In genomic region chr14:73491977-73492552, GRCh38 we compare ENCODE assay signal across 8 cellular contexts. TPM values are rescaled to one million over a fixed set of nuclear protein-coding genes. Genes with fewer than 3 reads are reported as not detected.
DNase-seq lines count a peak whose midpoint lies in the region; ATAC-seq, FAIRE-seq and TF ChIP-seq lines count a peak whose summit lies in the region.

No MANE protein-coding gene starts in this region.

- peak overlapping the region; percentile 84; the same call in 1 of the 2 replicates for H2BK12ac ChIP-seq in H1 (ENCODE audit: low read depth, low read length)

- H2BK15ac ChIP-seq in H1 (ENCODE audit: low read length) = peak overlapping the region; percentile 67; the same call in 1 of the 2 replicates

- peaks cover 25% of the 10 kb centered on the region for H3K36me3 Mint-ChIP-seq in CD4-positive, CD25-positive, alpha-beta regulatory T cell
- H3K36me3 Mint-ChIP-seq in neural progenitor cell = peaks cover 25% of the 10 kb centered on the region

- peak overlapping the region; percentile 57 for H4K91ac ChIP-seq in H1 (replicated peaks; ENCODE audit: insufficient read length, low read length)

- H3K79me2 ChIP-seq in H1 (ENCODE audit: control insufficient read depth in 1 of 2, insufficient read depth in 2 of 2, low read length in 2 of 2) (peaks cover 0 to 27% of the 10 kb centered on the region in 2 experiments; a peak in 2 of 4 replicates), neural progenitor cell (ENCODE audit: low read depth) (peaks cover 30% of the 10 kb centered on the region)

- TF ChIP-seq EP300 in H1 (IDR thresholded peaks at IDR 0.05; ENCODE audit: borderline replicate concordance in 1 of 2, low read depth in 2 of 2, low read length in 2 of 2) = no peak

- H3K56ac ChIP-seq in H1 (replicated peaks; ENCODE audit: insufficient read length, low read depth, low read length) = peak overlapping the region; percentile 19

- no peak for ATAC-seq in CD4-positive, CD25-positive, alpha-beta regulatory T cell (ENCODE audit: low read depth in 2 of 2)
- no peak for ATAC-seq in HG02678 (IDR thresholded peaks at IDR 0.05; ENCODE audit: unreplicated experiment)

- peaks cover 36% of the 10 kb centered on the region for H3K4me1 ChIP-seq in CD4-positive, CD25-positive, alpha-beta regulatory T cell (ENCODE audit: control insufficient read depth, insufficient read depth, low read length, poor library complexity, severe bottlenecking)
- H3K4me1 ChIP-seq in H1 (replicated peaks in 1 of 4; ENCODE audit: control insufficient read depth in 3 of 4, insufficient read depth in 4 of 4, low read length in 3 of 4) (peaks cover 6 to 15% (median 9%) of the 10 kb centered on the region in 4 experiments; a peak in 6 of 7 replicates), neural progenitor cell (peaks cover 20% of the 10 kb centered on the region)

- TF ChIP-seq CTCF in NB4 (IDR thresholded peaks at IDR 0.05; ENCODE audit: low read depth, low read length) (no peak), H1 (IDR thresholded peaks at IDR 0.05; ENCODE audit: control extremely low read depth in 1 of 3, insufficient read depth in 1 of 3, low read depth in 1 of 3, low read length in 3 of 3) (no peak), neural progenitor cell (IDR thresholded peaks at IDR 0.05) (no peak)

- DNase-seq in CD4-positive, CD25-positive, alpha-beta regulatory T cell = no peak
- no peak for DNase-seq in NB4 (ENCODE audit: low read depth)
- no peak for DNase-seq in H1 (ENCODE audit: low read depth in 1 of 2, low spot score in 2 of 2)
- no peak for DNase-seq in neural progenitor cell (ENCODE audit: low spot score)
- no peak for DNase-seq in SW480 (ENCODE audit: low spot score)
- DNase-seq in SK-N-DZ (ENCODE audit: low spot score) = no peak
- no peak for DNase-seq in iPS-NIHi11 (ENCODE audit: low spot score)

- H3K18ac ChIP-seq in H1 (ENCODE audit: extremely low read depth, low read length) = peak overlapping the region; percentile 88

- no peak overlapping the region for H2BK20ac ChIP-seq in H1 (ENCODE audit: low read length)

- H3K4me3 ChIP-seq in CD4-positive, CD25-positive, alpha-beta regulatory T cell (ENCODE audit: low read depth, low read length) = peak overlapping the region; percentile 77
- H3K4me3 ChIP-seq in NB4 (ENCODE audit: low read depth, low read length) (peak overlapping the region; percentile 89), H1 (ENCODE audit: extremely low read depth in 1 of 4, insufficient read depth in 2 of 4, low read depth in 3 of 4, low read length in 4 of 4) (peak overlapping the region; percentile 45 to 76 (median 66)), neural progenitor cell (peak overlapping the region; percentile 60)

- peak overlapping the region; percentile 87 to 92 (median 88) for H3K4me3 Mint-ChIP-seq in CD4-positive, CD25-positive, alpha-beta regulatory T cell
- H3K4me3 Mint-ChIP-seq in neural progenitor cell = peak overlapping the region; percentile 84

- H4K8ac ChIP-seq in H1 (ENCODE audit: extremely low read depth, insufficient read depth, low read length) = peak overlapping the region; percentile 86; the same call in 1 of the 2 replicates

- H3K9me3 ChIP-seq in CD4-positive, CD25-positive, alpha-beta regulatory T cell (ENCODE audit: control insufficient read depth in 2 of 2, low read length in 2 of 2) = no peaks in the 10 kb centered on the region
- H3K9me3 ChIP-seq in H1 (ENCODE audit: insufficient read depth in 2 of 2, low read depth in 1 of 2, low read length in 1 of 2) = no peaks in the 10 kb centered on the region
- no peaks in the 10 kb centered on the region for H3K9me3 ChIP-seq in neural progenitor cell (ENCODE audit: low read depth)

- H3K9ac ChIP-seq in H1 (replicated peaks in 1 of 4; ENCODE audit: extremely low read depth in 1 of 4, low read depth in 3 of 4, low read length in 3 of 4) (peak overlapping the region in 3 of 4 experiments; percentile 69 to 90 (median 83); a peak in 6 of 7 replicates), neural progenitor cell (no peak overlapping the region)

- H3K4ac ChIP-seq in H1 (replicated peaks; ENCODE audit: insufficient read length, low read depth, low read length) = no peak overlapping the region

- no peak overlapping the region for H2AK5ac ChIP-seq in H1 (ENCODE audit: low read depth, low read length)

- H3K9me3 Mint-ChIP-seq in CD4-positive, CD25-positive, alpha-beta regulatory T cell = no peaks in the 10 kb centered on the region
- H3K9me3 Mint-ChIP-seq in neural progenitor cell = peaks cover 16% of the 10 kb centered on the region

- H3K27ac Mint-ChIP-seq in CD4-positive, CD25-positive, alpha-beta regulatory T cell = peak overlapping the region; percentile 40 to 86 (median 83)
- H3K27ac Mint-ChIP-seq in neural progenitor cell = no peak overlapping the region

- peaks cover 19% of the 10 kb centered on the region for H3F3A ChIP-seq in neural progenitor cell (ENCODE audit: low read depth)

- peak overlapping the region; percentile 83 for H3K27ac ChIP-seq in CD4-positive, CD25-positive, alpha-beta regulatory T cell (ENCODE audit: insufficient read depth, low read length, poor library complexity, severe bottlenecking)
- H3K27ac ChIP-seq in H1 (ENCODE audit: low read depth, low read length) (no peak overlapping the region), neural progenitor cell (no peak overlapping the region)

- CTCF ChIA-PET in H1 (lab: Charles Lee; ENCODE audit: partially characterized antibody) = interaction anchor here (1.0 to 2.6 kb wide), 3 partner anchors 8 to 22 kb away, joined by 3 to 8 read pairs (median 6); no protein-coding TSS in a partner anchor

- TF ChIP-seq POLR2A in NB4 (IDR thresholded peaks at IDR 0.05; ENCODE audit: extremely low read depth, insufficient read length) (no peak), H1 (IDR thresholded peaks at IDR 0.05; ENCODE audit: control extremely low read depth in 1 of 2, low read depth in 2 of 2, low read length in 2 of 2) (no peak)

- no peak overlapping the region for H2BK5ac ChIP-seq in H1 (ENCODE audit: low read depth, low read length)

- POLR2A ChIA-PET in H1 (lab: Charles Lee; ENCODE audit: partially characterized antibody) = interaction anchor here (0.9 to 2.8 kb wide), 5 partner anchors 20 to 78 kb away, joined by 3 to 9 read pairs (median 3); partner anchors contain the start of genes ACOT1 and ACOT2

- H3K27me3 Mint-ChIP-seq in CD4-positive, CD25-positive, alpha-beta regulatory T cell = peaks cover 14% of the 10 kb centered on the region
- H3K27me3 Mint-ChIP-seq in neural progenitor cell (ENCODE audit: insufficient read depth, low read depth) = peaks cover 5% of the 10 kb centered on the region

- WGBS in H1 (ENCODE audit: extremely low coverage in 1 of 2, insufficient coverage in 1 of 2, insufficient read length in 1 of 2, insufficient replicate concordance in 2 of 2, low coverage in 1 of 2, low lambda C conversion rate in 2 of 2, missing lambda C conversion rate in 1 of 2), 2 experiments = 46% methylated on average over 27 of the region's 28 CpGs; no CpG with 5 or more reads in 1 of the 2 experiments

- no peaks in the 10 kb centered on the region for H3K27me3 ChIP-seq in CD4-positive, CD25-positive, alpha-beta regulatory T cell (ENCODE audit: control insufficient read depth, insufficient read depth, low read length)
- peaks cover 0 to 4% (median 0%) of the 10 kb centered on the region in 4 experiments; a peak in 1 of 7 replicates for H3K27me3 ChIP-seq in H1 (replicated peaks in 1 of 4; ENCODE audit: control insufficient read depth in 3 of 4, extremely low read depth in 1 of 4, insufficient read depth in 3 of 4, low read length in 3 of 4)
- H3K27me3 ChIP-seq in neural progenitor cell = peaks cover 5% of the 10 kb centered on the region

- H2AFZ ChIP-seq in H1 (ENCODE audit: low read length) (no peak overlapping the region), neural progenitor cell (replicated peaks) (no peak overlapping the region)

- H3K4me1 Mint-ChIP-seq in CD4-positive, CD25-positive, alpha-beta regulatory T cell = peaks cover 32 to 61% (median 40%) of the 10 kb centered on the region in 4 donors
- peaks cover 19% of the 10 kb centered on the region for H3K4me1 Mint-ChIP-seq in neural progenitor cell

- H3K14ac ChIP-seq in H1 (ENCODE audit: insufficient read length) = no peak overlapping the region

- H3K23me2 ChIP-seq in H1 (ENCODE audit: low read depth, low read length) = peaks cover 11% of the 10 kb centered on the region

- no peak overlapping the region for H4K5ac ChIP-seq in H1 (ENCODE audit: insufficient read length, low read depth, low read length)

- H4K20me1 ChIP-seq in H1 (replicated peaks in 1 of 2; ENCODE audit: control insufficient read depth in 1 of 2, insufficient read depth in 2 of 2, low read length in 2 of 2) (peaks cover 2 to 15% of the 10 kb centered on the region in 2 experiments), neural progenitor cell (ENCODE audit: low read depth) (peaks cover 28% of the 10 kb centered on the region)

- no peak for TF ChIP-seq RAD21 in H1 (IDR thresholded peaks at IDR 0.05 in 1 of 2, conservative IDR thresholded peaks at IDR 0.05 in 1 of 2; ENCODE audit: low read depth in 2 of 2, low read length in 2 of 2)

- no peak overlapping the region for H3K23ac ChIP-seq in H1 (ENCODE audit: insufficient read length)

- H3K4me2 ChIP-seq in H1 (ENCODE audit: insufficient read depth in 1 of 2, low read depth in 2 of 2, low read length in 2 of 2) = peak overlapping the region; percentile 85 to 96
- H3K4me2 ChIP-seq in neural progenitor cell = peak overlapping the region; percentile 93

- peaks cover 8% of the 10 kb centered on the region for H3K79me1 ChIP-seq in H1 (ENCODE audit: low read depth, low read length)

- FAIRE-seq in H1 (lab: Jason Lieb, UNC) = no peak

- no peak overlapping the region for H2BK120ac ChIP-seq in H1 (replicated peaks; ENCODE audit: low read depth, low read length)

- H3K36me3 ChIP-seq in CD4-positive, CD25-positive, alpha-beta regulatory T cell (ENCODE audit: control insufficient read depth, insufficient read depth, low read length) = peaks cover 19% of the 10 kb centered on the region
- peaks cover 0 to 18% (median 1%) of the 10 kb centered on the region in 4 experiments; a peak in 2 of 8 replicates for H3K36me3 ChIP-seq in H1 (ENCODE audit: control insufficient read depth in 2 of 4, insufficient read depth in 4 of 4, low read length in 3 of 4)
- H3K36me3 ChIP-seq in neural progenitor cell = peaks cover 5% of the 10 kb centered on the region

RNA-seq across cellular contexts. Expression of gene RIOX1, which starts 1.3 kb away (rescaled TPM):
- total RNA-seq in CD4-positive, CD25-positive, alpha-beta regulatory T cell = 22.7 TPM
- polyA plus RNA-seq in CD4-positive, CD25-positive, alpha-beta regulatory T cell = 10 to 100 TPM; 22.8 to 36.2 (median 29.8) TPM
- total RNA-seq in H1 (2021; fragmentation: NEBNext Ultra II Directional; extraction: Animal tissue kit (Norgen Biotek cat#: 25700)) = 31.6 and 34.4 TPM in 2 replicates
- 27.2 and 36.3 TPM in 2 replicates for polyA plus RNA-seq in H1 (2011; rRNA removed)
- 27.5 TPM for polyA plus RNA-seq in H1 (2011; cell fraction: cytosol; rRNA removed)
- 28.0 TPM for polyA plus RNA-seq in H1 (2011; cell fraction: nucleus; rRNA removed)
- polyA plus RNA-seq in H1 (2012, experiment 1 of 2) = 24.3 to 27.5 TPM (median 25.4 TPM) in 4 replicates
- polyA plus RNA-seq in H1 (2012, experiment 2 of 2) = 24.0 TPM
- polyA plus RNA-seq in H1 (2013, experiment 1 of 2) = 16.0 TPM
- 16.0 TPM for polyA plus RNA-seq in H1 (2013, experiment 2 of 2)
- polyA minus RNA-seq in H1 (2011; rRNA and poly(A)+ RNA removed) = 21.3 and 24.6 TPM in 2 replicates
- 29.1 TPM for polyA minus RNA-seq in H1 (2011; cell fraction: cytosol; rRNA and poly(A)+ RNA removed)
- 26.9 TPM for polyA minus RNA-seq in H1 (2011; cell fraction: nucleus; rRNA and poly(A)+ RNA removed)
- 14.9 and 28.8 TPM in 2 replicates for total RNA-seq in neural progenitor cell (ENCODE audit: low replicate concordance)
- polyA plus RNA-seq in SK-N-DZ (2014; cell fraction: cytosol; rRNA removed) = 15.9 and 18.1 TPM in 2 replicates
- 10.0 and 10.9 TPM in 2 replicates for polyA plus RNA-seq in SK-N-DZ (2014; cell fraction: nucleus; rRNA removed)

RNA-seq across cellular contexts. Expression of gene NUMB, which starts 33.7 kb away (rescaled TPM):
- 53.2 TPM for total RNA-seq in CD4-positive, CD25-positive, alpha-beta regulatory T cell
- polyA plus RNA-seq in CD4-positive, CD25-positive, alpha-beta regulatory T cell = 10 to 100 TPM; 28.8 to 34.5 (median 32.1) TPM
- 44.3 and 54.3 TPM in 2 replicates for total RNA-seq in H1 (2021; fragmentation: NEBNext Ultra II Directional; extraction: Animal tissue kit (Norgen Biotek cat#: 25700))
- polyA plus RNA-seq in H1 (2011; rRNA removed) = 78.1 and 88.3 TPM in 2 replicates
- polyA plus RNA-seq in H1 (2011; cell fraction: cytosol; rRNA removed) = 58.1 TPM
- polyA plus RNA-seq in H1 (2011; cell fraction: nucleus; rRNA removed) = 121 TPM
- 31.8 to 40.4 TPM (median 38.1 TPM) in 4 replicates for polyA plus RNA-seq in H1 (2012, experiment 1 of 2)
- polyA plus RNA-seq in H1 (2012, experiment 2 of 2) = 7.8 TPM
- 46.7 TPM for polyA plus RNA-seq in H1 (2013, experiment 1 of 2)
- 45.9 TPM for polyA plus RNA-seq in H1 (2013, experiment 2 of 2)
- 115 and 132 TPM in 2 replicates for polyA minus RNA-seq in H1 (2011; rRNA and poly(A)+ RNA removed)
- 37.5 TPM for polyA minus RNA-seq in H1 (2011; cell fraction: cytosol; rRNA and poly(A)+ RNA removed)
- 91.3 TPM for polyA minus RNA-seq in H1 (2011; cell fraction: nucleus; rRNA and poly(A)+ RNA removed)
- 33.5 and 37.2 TPM in 2 replicates for total RNA-seq in neural progenitor cell (ENCODE audit: low replicate concordance)
- 7.1 TPM in 2 replicates for polyA plus RNA-seq in SK-N-DZ (2014; cell fraction: cytosol; rRNA removed)
- 12.0 and 32.5 TPM in 2 replicates for polyA plus RNA-seq in SK-N-DZ (2014; cell fraction: nucleus; rRNA removed)

RNA-seq across cellular contexts. Expression of gene ACOT1, which starts 44.9 kb away (rescaled TPM):
- 1.7 TPM for total RNA-seq in CD4-positive, CD25-positive, alpha-beta regulatory T cell
- 1 to 10 TPM; 4.2 to 5.9 (median 5.0) TPM for polyA plus RNA-seq in CD4-positive, CD25-positive, alpha-beta regulatory T cell
- total RNA-seq in H1 (2021; fragmentation: NEBNext Ultra II Directional; extraction: Animal tissue kit (Norgen Biotek cat#: 25700)) = 1.5 and 1.9 TPM in 2 replicates
- polyA plus RNA-seq in H1 (2011; rRNA removed) = 4.0 and 4.3 TPM in 2 replicates
- polyA plus RNA-seq in H1 (2011; cell fraction: cytosol; rRNA removed) = 4.0 TPM
- polyA plus RNA-seq in H1 (2011; cell fraction: nucleus; rRNA removed) = 2.5 TPM
- 1.4 to 3.6 TPM (median 2.9 TPM) in 4 replicates for polyA plus RNA-seq in H1 (2012, experiment 1 of 2)
- polyA plus RNA-seq in H1 (2012, experiment 2 of 2) = 3.5 TPM
- 1.3 TPM for polyA plus RNA-seq in H1 (2013, experiment 1 of 2)
- polyA plus RNA-seq in H1 (2013, experiment 2 of 2) = 1.5 TPM
- 1.2 and 1.5 TPM in 2 replicates for polyA minus RNA-seq in H1 (2011; rRNA and poly(A)+ RNA removed)
- polyA minus RNA-seq in H1 (2011; cell fraction: cytosol; rRNA and poly(A)+ RNA removed) = 1.6 TPM
- 2.2 TPM for polyA minus RNA-seq in H1 (2011; cell fraction: nucleus; rRNA and poly(A)+ RNA removed)
- 0.31 and 0.94 TPM in 2 replicates for total RNA-seq in neural progenitor cell (ENCODE audit: low replicate concordance)
- 10.9 and 12.1 TPM in 2 replicates for polyA plus RNA-seq in SK-N-DZ (2014; cell fraction: cytosol; rRNA removed)
- 6.1 and 6.9 TPM in 2 replicates for polyA plus RNA-seq in SK-N-DZ (2014; cell fraction: nucleus; rRNA removed)
